In genomic region chr4:146124023-146124680, GRCh38 we compare ENCODE assay signal across 1 cellular context.
TF ChIP-seq lines count a peak whose summit lies in the region.

No MANE protein-coding gene starts in this region.

TF ChIP-seq in SK-N-SH treated with all-trans-retinoic acid at 6 μM for 48 hours, 23 proteins besides CTCF, POLR2A, EP300 and RAD21 (continued from another document):
- TF ChIP-seq CREB5 (CRISPR knock-in tag; IDR thresholded peaks at IDR 0.05; ENCODE audit: low read depth) (no peak), ESRRG (CRISPR knock-in tag; IDR thresholded peaks at IDR 0.05) (no peak), TSHZ2 (CRISPR knock-in tag; IDR thresholded peaks at IDR 0.05) (no peak), ZFP3 (CRISPR knock-in tag; IDR thresholded peaks at IDR 0.05) (no peak), BACH2 (CRISPR knock-in tag; IDR thresholded peaks at IDR 0.05; ENCODE audit: borderline replicate concordance) (no peak), RARB (CRISPR knock-in tag; IDR thresholded peaks at IDR 0.05) (no peak), POU6F1 (CRISPR knock-in tag; IDR thresholded peaks at IDR 0.05; ENCODE audit: borderline replicate concordance, low read depth) (no peak)
